In the genomic region with DNA sequence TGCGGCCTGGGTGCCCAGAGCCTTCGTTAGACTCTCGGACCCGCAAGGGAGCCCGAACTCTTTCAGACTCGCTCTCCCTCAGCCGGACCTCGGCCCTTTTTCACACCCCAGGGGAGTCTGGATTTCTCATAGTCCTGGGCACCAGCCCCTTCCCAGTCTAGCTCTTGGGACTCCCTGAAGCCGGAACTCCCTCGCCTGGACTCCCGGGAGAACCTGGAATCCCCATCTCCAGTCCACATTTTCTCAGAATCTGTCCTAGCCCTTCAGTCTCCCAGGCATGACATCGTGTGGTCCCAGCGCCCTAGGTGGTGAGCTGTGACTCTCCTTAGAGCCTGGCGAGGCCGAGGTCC, we compare ENCODE assay signal across 7 cellular contexts. TPM values are rescaled to one million over a fixed set of nuclear protein-coding genes. Genes with fewer than 3 reads are reported as not detected.
DNase-seq lines count a peak whose midpoint lies in the region; ATAC-seq and TF ChIP-seq lines count a peak whose summit lies in the region.

No MANE protein-coding gene starts in this region.

- WGBS in GM23248 (ENCODE audit: low coverage in 1 of 2, low lambda C conversion rate in 2 of 2, missing lambda C conversion rate in 2 of 2), 2 experiments = 16 to 26% methylated on average over 15 of the region's 15 CpGs

- BruUV-seq in PC-3 (replicated peaks; lab: Mats Ljungman, UMichigan) = TSS peak; percentile 95

- CTCF ChIA-PET in PC-3 (lab: Charles Lee) = no interaction called here

- intact Hi-C loops in PC-3 (cut with micrococcal nuclease) (loop anchor here (10.0 kb wide), 1 partner anchor 87 kb away; no protein-coding TSS in a partner anchor), gastrocnemius medialis (cut with DNase I; ENCODE audit: low total_unique reads) (loop anchor here (5.0 kb wide), 2 partner anchors 39 to 76 kb away; partner anchors contain the start of gene PES1)

- H3K9me2 ChIP-seq in GM23248 (ENCODE audit: insufficient read depth) (no peaks in the 10 kb centered on the region), PC-3 (replicated peaks; ENCODE audit: low read length) (no peaks in the 10 kb centered on the region)

- H3K9ac ChIP-seq in GM23248 (peak overlapping the region; percentile 83), PC-3 (ENCODE audit: low read length) (peak overlapping the region; percentile 76)

- H3K79me2 ChIP-seq in GM23248 (ENCODE audit: insufficient read depth) (peaks cover 5% of the 10 kb centered on the region; the same call in 1 of the 2 replicates), PC-3 (ENCODE audit: low read length) (no peaks in the 10 kb centered on the region)

- H3K27ac ChIP-seq in GM23248 (peak overlapping the region; percentile 56), PC-3 (ENCODE audit: low read length) (no peak overlapping the region; the same call in 1 of the 2 replicates), gastrocnemius medialis (peak overlapping the region in 3 of 4 donors; percentile 42 to 68 (median 62))

- H2AFZ ChIP-seq in GM23248 = peak overlapping the region; percentile 93
- peak overlapping the region; percentile 98 for H2AFZ ChIP-seq in PC-3 (ENCODE audit: low read length)

- no peak for ATAC-seq in PC-3
- ATAC-seq in gastrocnemius medialis = no peak

- DNase-seq in GM23248 = no peak
- no peak for DNase-seq in PC-3
- no peak for DNase-seq in fibroblast of pulmonary artery (ENCODE audit: low read depth)
- no peak for DNase-seq in gastrocnemius medialis
- DNase-seq in HT-29 (ENCODE audit: low spot score) = no peak
- DNase-seq in NK-92 treated with Interleukin-12 subunit alpha and Interleukin-12 subunit beta, amount 100 ng/mL, for 24 hours (lab: John Stamatoyannopoulos, UW) = no peak
- no peak for DNase-seq in HK-2 (ENCODE audit: unreplicated experiment)

- H3K27me3 ChIP-seq in GM23248 (replicated peaks; ENCODE audit: insufficient read depth) (no peaks in the 10 kb centered on the region), PC-3 (ENCODE audit: low read length) (no peaks in the 10 kb centered on the region), gastrocnemius medialis (no peaks in the 10 kb centered on the region)

- POLR2A ChIA-PET in PC-3 (lab: Charles Lee; ENCODE audit: unreplicated experiment) = no interaction called here

- H3F3A ChIP-seq in GM23248 (ENCODE audit: insufficient read depth) (no peaks in the 10 kb centered on the region), PC-3 (ENCODE audit: low read length, unreplicated experiment) (no peaks in the 10 kb centered on the region)

- H3K4me1 ChIP-seq in GM23248 (ENCODE audit: insufficient read depth) (no peaks in the 10 kb centered on the region), PC-3 (ENCODE audit: insufficient read depth, low read length) (peaks cover 13% of the 10 kb centered on the region; the same call in 1 of the 2 replicates), gastrocnemius medialis (peaks cover 10 to 11% of the 10 kb centered on the region in 2 donors)

- no peak for TF ChIP-seq CTCF in PC-3 (conservative IDR thresholded peaks at IDR 0.05; ENCODE audit: low read depth, low read length)
- no peak for TF ChIP-seq CTCF in fibroblast of pulmonary artery (IDR thresholded peaks at IDR 0.05; ENCODE audit: low read length, missing control alignments)
- TF ChIP-seq CTCF in gastrocnemius medialis (IDR thresholded peaks at IDR 0.05 in 4 of 5, conservative IDR thresholded peaks at IDR 0.05 in 1 of 5) = no peak

- H3K4me2 ChIP-seq in GM23248 (ENCODE audit: unreplicated experiment) (peak overlapping the region; percentile 90), PC-3 (ENCODE audit: low read length) (peak overlapping the region; percentile 98)

- H3K4me3 ChIP-seq in GM23248 (peak overlapping the region; percentile 82), PC-3 (ENCODE audit: low read length) (peak overlapping the region; percentile 82), fibroblast of pulmonary artery (replicated peaks; ENCODE audit: low read depth, low read length) (peak overlapping the region; percentile 89), gastrocnemius medialis (peak overlapping the region; percentile 64 to 94 (median 84))

- no peaks in the 10 kb centered on the region for H4K20me1 ChIP-seq in GM23248 (ENCODE audit: insufficient read depth)
- H4K20me1 ChIP-seq in PC-3 (ENCODE audit: low read length) = no peaks in the 10 kb centered on the region

- no peaks in the 10 kb centered on the region for H3K36me3 ChIP-seq in GM23248 (ENCODE audit: low read depth)
- no peaks in the 10 kb centered on the region for H3K36me3 ChIP-seq in PC-3 (ENCODE audit: low read depth, low read length)
- H3K36me3 ChIP-seq in gastrocnemius medialis = no peaks in the 10 kb centered on the region

- in situ Hi-C loops in GM23248 (cut with MboI) (no loop called here), gastrocnemius medialis (cut with MboI; ENCODE audit: low sequenced_read_pairs in 4 of 4) (no loop called here)

- TF ChIP-seq POLR2A in gastrocnemius medialis (IDR thresholded peaks at IDR 0.05) = no peak

- H3K9me3 ChIP-seq in GM23248 (ENCODE audit: low read depth) (no peaks in the 10 kb centered on the region), PC-3 (ENCODE audit: low read length) (no peaks in the 10 kb centered on the region), gastrocnemius medialis (no peaks in the 10 kb centered on the region)

RNA-seq across cellular contexts. Expression of gene DUSP18, which starts 0.6 kb away (rescaled TPM):
- total RNA-seq in GM23248 (2014; rRNA removed; shearing (Covaris generic)) = 7.1 and 9.5 TPM in 2 replicates
- 12.4 and 12.7 TPM in 2 replicates for polyA plus RNA-seq in GM23248 (2016; fragmentation: Nextera tagmentation; extraction: Ambion mirVana)
- 7.7 and 11.5 TPM in 2 replicates for total RNA-seq in PC-3 (2014; rRNA removed)
- 1 to 10 TPM in 3 of 4 donors, under 1 TPM in 1; 0.82 to 4.3 (median 2.0) TPM for total RNA-seq in gastrocnemius medialis
- total RNA-seq in HT-29 (2014; rRNA removed; shearing (Covaris generic)) = 8.3 and 8.5 TPM in 2 replicates

RNA-seq across cellular contexts. Expression of gene OSBP2, which starts 26.4 kb away (rescaled TPM):
- total RNA-seq in GM23248 (2014; rRNA removed; shearing (Covaris generic)) = 1.1 and 2.0 TPM in 2 replicates
- polyA plus RNA-seq in GM23248 (2016; fragmentation: Nextera tagmentation; extraction: Ambion mirVana) = 0.65 and 1.3 TPM in 2 replicates
- total RNA-seq in PC-3 (2014; rRNA removed) = 10.2 and 15.1 TPM in 2 replicates
- 1 to 10 TPM; 2.8 to 4.3 (median 3.0) TPM for total RNA-seq in gastrocnemius medialis
- total RNA-seq in HT-29 (2014; rRNA removed; shearing (Covaris generic)) = 4.1 and 8.2 TPM in 2 replicates

RNA-seq across cellular contexts. Expression of gene SLC35E4, which starts 32.7 kb away (rescaled TPM):
- total RNA-seq in GM23248 (2014; rRNA removed; shearing (Covaris generic)) = 12.9 and 16.4 TPM in 2 replicates
- polyA plus RNA-seq in GM23248 (2016; fragmentation: Nextera tagmentation; extraction: Ambion mirVana) = 8.5 and 9.1 TPM in 2 replicates
- total RNA-seq in PC-3 (2014; rRNA removed) (16.8 and 18.1 TPM in 2 replicates), gastrocnemius medialis (10 to 100 TPM in 2 of 4 donors, 1 to 10 TPM in 2; 8.5 to 19.3 (median 10.9) TPM)
- 14.2 and 22.1 TPM in 2 replicates for total RNA-seq in HT-29 (2014; rRNA removed; shearing (Covaris generic))
